Comparison of ENCODE assay signal across 1 cellular context in the genomic region with DNA sequence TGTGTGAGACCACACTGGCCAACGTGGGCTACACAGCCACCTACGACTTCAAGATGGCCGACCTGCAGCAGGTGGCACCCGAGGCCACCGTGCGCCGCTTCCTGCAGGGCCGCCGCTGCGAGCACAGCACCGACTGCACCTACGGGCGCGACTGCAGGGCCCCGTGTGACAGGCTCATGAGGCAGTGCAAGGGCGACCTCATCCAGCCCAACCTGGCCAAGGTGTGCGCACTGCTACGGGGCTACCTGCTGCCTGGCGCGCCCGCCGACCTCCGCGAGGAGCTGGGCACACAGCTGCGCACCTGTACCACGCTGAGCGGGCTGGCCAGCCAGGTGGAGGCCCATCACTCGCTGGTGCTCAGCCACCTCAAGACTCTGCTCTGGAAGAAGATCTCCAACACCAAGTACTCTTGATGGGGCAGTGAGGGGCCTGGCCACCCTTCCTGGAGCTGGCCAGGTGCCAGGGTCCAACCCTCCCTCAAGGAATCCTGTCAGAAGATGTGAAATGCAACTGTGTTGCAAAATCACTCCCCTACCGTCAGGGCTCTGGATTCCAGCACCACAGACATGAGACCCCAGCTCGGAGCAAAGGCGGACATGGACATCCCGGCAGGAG.
A peak's percentile ranks its signal among the peaks of the same experiment; 100 is the strongest.
TF ChIP-seq lines count a peak whose summit lies in the region.

No MANE protein-coding gene starts in this region.

TF ChIP-seq in K562, 482 proteins besides CTCF, POLR2A, EP300 and RAD21 (continued from another document):
- TF ChIP-seq, protein P1, sequence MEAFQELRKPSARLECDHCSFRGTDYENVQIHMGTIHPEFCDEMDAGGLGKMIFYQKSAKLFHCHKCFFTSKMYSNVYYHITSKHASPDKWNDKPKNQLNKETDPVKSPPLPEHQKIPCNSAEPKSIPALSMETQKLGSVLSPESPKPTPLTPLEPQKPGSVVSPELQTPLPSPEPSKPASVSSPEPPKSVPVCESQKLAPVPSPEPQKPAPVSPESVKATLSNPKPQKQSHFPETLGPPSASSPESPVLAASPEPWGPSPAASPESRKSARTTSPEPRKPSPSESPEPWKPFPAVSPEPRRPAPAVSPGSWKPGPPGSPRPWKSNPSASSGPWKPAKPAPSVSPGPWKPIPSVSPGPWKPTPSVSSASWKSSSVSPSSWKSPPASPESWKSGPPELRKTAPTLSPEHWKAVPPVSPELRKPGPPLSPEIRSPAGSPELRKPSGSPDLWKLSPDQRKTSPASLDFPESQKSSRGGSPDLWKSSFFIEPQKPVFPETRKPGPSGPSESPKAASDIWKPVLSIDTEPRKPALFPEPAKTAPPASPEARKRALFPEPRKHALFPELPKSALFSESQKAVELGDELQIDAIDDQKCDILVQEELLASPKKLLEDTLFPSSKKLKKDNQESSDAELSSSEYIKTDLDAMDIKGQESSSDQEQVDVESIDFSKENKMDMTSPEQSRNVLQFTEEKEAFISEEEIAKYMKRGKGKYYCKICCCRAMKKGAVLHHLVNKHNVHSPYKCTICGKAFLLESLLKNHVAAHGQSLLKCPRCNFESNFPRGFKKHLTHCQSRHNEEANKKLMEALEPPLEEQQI (IDR thresholded peaks at IDR 0.05): no peak
- TF ChIP-seq PTBP1 (IDR thresholded peaks at IDR 0.05; ENCODE audit: low read depth, low read length) (0 out of 2 replicates have a peak, but pooled peaks have one; percentile 12), MTF1 (CRISPR knock-in tag; IDR thresholded peaks at IDR 0.05; ENCODE audit: borderline replicate concordance) (no peak), EWSR1 (IDR thresholded peaks at IDR 0.05; ENCODE audit: borderline replicate concordance, low read depth, partially characterized antibody) (peak; percentile 5), POLR2AphosphoS5 (IDR thresholded peaks at IDR 0.05; ENCODE audit: control insufficient read depth, insufficient read depth, low read depth, low read length) (peak; percentile 44; the same call in 1 of the 2 replicates), CREBBP (IDR thresholded peaks at IDR 0.05; ENCODE audit: low read depth, low read length) (no peak), SUPT5H (IDR thresholded peaks at IDR 0.05) (peak; percentile 61), TAF15 (IDR thresholded peaks at IDR 0.05; ENCODE audit: low read depth, low read length) (peak; percentile 93; the same call in 1 of the 2 replicates), RFX7 (CRISPR knock-in tag; IDR thresholded peaks at IDR 0.05) (no peak), MYNN (IDR thresholded peaks at IDR 0.05) (peak; percentile 9; the same call in 1 of the 2 replicates), MYNN (CRISPR knock-in tag; IDR thresholded peaks at IDR 0.05) (no peak)
- TF ChIP-seq, protein P2, sequence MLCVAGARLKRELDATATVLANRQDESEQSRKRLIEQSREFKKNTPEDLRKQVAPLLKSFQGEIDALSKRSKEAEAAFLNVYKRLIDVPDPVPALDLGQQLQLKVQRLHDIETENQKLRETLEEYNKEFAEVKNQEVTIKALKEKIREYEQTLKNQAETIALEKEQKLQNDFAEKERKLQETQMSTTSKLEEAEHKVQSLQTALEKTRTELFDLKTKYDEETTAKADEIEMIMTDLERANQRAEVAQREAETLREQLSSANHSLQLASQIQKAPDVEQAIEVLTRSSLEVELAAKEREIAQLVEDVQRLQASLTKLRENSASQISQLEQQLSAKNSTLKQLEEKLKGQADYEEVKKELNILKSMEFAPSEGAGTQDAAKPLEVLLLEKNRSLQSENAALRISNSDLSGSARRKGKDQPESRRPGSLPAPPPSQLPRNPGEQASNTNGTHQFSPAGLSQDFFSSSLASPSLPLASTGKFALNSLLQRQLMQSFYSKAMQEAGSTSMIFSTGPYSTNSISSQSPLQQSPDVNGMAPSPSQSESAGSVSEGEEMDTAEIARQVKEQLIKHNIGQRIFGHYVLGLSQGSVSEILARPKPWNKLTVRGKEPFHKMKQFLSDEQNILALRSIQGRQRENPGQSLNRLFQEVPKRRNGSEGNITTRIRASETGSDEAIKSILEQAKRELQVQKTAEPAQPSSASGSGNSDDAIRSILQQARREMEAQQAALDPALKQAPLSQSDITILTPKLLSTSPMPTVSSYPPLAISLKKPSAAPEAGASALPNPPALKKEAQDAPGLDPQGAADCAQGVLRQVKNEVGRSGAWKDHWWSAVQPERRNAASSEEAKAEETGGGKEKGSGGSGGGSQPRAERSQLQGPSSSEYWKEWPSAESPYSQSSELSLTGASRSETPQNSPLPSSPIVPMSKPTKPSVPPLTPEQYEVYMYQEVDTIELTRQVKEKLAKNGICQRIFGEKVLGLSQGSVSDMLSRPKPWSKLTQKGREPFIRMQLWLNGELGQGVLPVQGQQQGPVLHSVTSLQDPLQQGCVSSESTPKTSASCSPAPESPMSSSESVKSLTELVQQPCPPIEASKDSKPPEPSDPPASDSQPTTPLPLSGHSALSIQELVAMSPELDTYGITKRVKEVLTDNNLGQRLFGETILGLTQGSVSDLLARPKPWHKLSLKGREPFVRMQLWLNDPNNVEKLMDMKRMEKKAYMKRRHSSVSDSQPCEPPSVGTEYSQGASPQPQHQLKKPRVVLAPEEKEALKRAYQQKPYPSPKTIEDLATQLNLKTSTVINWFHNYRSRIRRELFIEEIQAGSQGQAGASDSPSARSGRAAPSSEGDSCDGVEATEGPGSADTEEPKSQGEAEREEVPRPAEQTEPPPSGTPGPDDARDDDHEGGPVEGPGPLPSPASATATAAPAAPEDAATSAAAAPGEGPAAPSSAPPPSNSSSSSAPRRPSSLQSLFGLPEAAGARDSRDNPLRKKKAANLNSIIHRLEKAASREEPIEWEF (CRISPR knock-in tag; IDR thresholded peaks at IDR 0.05): no peak
- TF ChIP-seq, protein P3, sequence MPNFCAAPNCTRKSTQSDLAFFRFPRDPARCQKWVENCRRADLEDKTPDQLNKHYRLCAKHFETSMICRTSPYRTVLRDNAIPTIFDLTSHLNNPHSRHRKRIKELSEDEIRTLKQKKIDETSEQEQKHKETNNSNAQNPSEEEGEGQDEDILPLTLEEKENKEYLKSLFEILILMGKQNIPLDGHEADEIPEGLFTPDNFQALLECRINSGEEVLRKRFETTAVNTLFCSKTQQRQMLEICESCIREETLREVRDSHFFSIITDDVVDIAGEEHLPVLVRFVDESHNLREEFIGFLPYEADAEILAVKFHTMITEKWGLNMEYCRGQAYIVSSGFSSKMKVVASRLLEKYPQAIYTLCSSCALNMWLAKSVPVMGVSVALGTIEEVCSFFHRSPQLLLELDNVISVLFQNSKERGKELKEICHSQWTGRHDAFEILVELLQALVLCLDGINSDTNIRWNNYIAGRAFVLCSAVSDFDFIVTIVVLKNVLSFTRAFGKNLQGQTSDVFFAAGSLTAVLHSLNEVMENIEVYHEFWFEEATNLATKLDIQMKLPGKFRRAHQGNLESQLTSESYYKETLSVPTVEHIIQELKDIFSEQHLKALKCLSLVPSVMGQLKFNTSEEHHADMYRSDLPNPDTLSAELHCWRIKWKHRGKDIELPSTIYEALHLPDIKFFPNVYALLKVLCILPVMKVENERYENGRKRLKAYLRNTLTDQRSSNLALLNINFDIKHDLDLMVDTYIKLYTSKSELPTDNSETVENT (CRISPR knock-in tag; IDR thresholded peaks at IDR 0.05): no peak
